Comparison of ENCODE assay signal across 1 cellular context in genomic region chr17:40352044-40352778, GRCh38.
TF ChIP-seq lines count a peak whose summit lies in the region.

No MANE protein-coding gene starts in this region.

TF ChIP-seq in IMR-90, 13 proteins besides CTCF, POLR2A, EP300 and RAD21:
- TF ChIP-seq MAZ (IDR thresholded peaks at IDR 0.05; ENCODE audit: borderline replicate concordance, low read depth, low read length) (no peak), MXI1 (IDR thresholded peaks at IDR 0.05; ENCODE audit: borderline replicate concordance, low read depth, low read length) (no peak), FOS (IDR thresholded peaks at IDR 0.05; ENCODE audit: low read depth, low read length) (no peak), CEBPB (IDR thresholded peaks at IDR 0.05; ENCODE audit: low read depth, low read length) (no peak), RFX5 (IDR thresholded peaks at IDR 0.05; ENCODE audit: low read depth, low read length) (no peak), ELK1 (IDR thresholded peaks at IDR 0.05; ENCODE audit: borderline replicate concordance, low read depth, low read length) (no peak), SMC3 (IDR thresholded peaks at IDR 0.05; ENCODE audit: low read depth, low read length) (no peak)
